9 cellular contexts compared by ENCODE assay signal in genomic region chr9:111622626-111623025, GRCh38. TPM values are rescaled to one million over a fixed set of nuclear protein-coding genes. Genes with fewer than 3 reads are reported as not detected.
DNase-seq lines count a peak whose midpoint lies in the region; ATAC-seq and TF ChIP-seq lines count a peak whose summit lies in the region.
"Had no signal": no experiment of that assay in that cellular context is flagged by ENCODE, and none has a peak within 500 bp of the region (broad histone marks: within the 10 kb centered on the region; RNA-seq: fewer than 3 reads in every experiment).

No MANE protein-coding gene starts in this region.

- no peaks in the 10 kb centered on the region for H4K20me1 ChIP-seq in PC-3 (ENCODE audit: low read length)

- ATAC-seq in PC-3 (peak; percentile 48; the same call in 1 of the 2 replicates), gastroesophageal sphincter (no peak)

- no peaks in the 10 kb centered on the region for H3F3A ChIP-seq in PC-3 (ENCODE audit: low read length, unreplicated experiment)

- no peak overlapping the region for H3K9ac ChIP-seq in PC-3 (ENCODE audit: low read length)

- H3K27me3 ChIP-seq in PC-3 (ENCODE audit: low read length) (no peaks in the 10 kb centered on the region), gastroesophageal sphincter (peaks cover 7% of the 10 kb centered on the region)

- TF ChIP-seq POLR2A in gastroesophageal sphincter (IDR thresholded peaks at IDR 0.05) = no peak

- H3K4me3 ChIP-seq in PC-3 (ENCODE audit: low read length) (no peak overlapping the region), fibroblast of the aortic adventitia (ENCODE audit: low read depth, low read length) (no peak overlapping the region), skeletal muscle cell (ENCODE audit: low read depth, low read length) (no peak overlapping the region), gastroesophageal sphincter (no peak overlapping the region)

- H3K79me2 ChIP-seq in PC-3 (ENCODE audit: low read length) = no peaks in the 10 kb centered on the region

- TF ChIP-seq CTCF in PC-3 (conservative IDR thresholded peaks at IDR 0.05; ENCODE audit: low read depth, low read length) (no peak), fibroblast of the aortic adventitia (IDR thresholded peaks at IDR 0.05; ENCODE audit: insufficient read depth, low read length) (no peak), gastroesophageal sphincter (IDR thresholded peaks at IDR 0.05) (no peak)

- H3K4me2 ChIP-seq in PC-3 (ENCODE audit: low read length) = no peak overlapping the region

- POLR2A ChIA-PET in PC-3 (lab: Charles Lee; ENCODE audit: unreplicated experiment) = no interaction called here

- intact Hi-C loops in PC-3 (cut with micrococcal nuclease) = loop anchor here (1.0 kb wide), 1 partner anchor 24 kb away; no protein-coding TSS in a partner anchor

- WGBS in gastroesophageal sphincter (ENCODE audit: low coverage in 1 of 2), 2 donors = 49 to 62% methylated on average over 3 of the region's 3 CpGs

- no peaks in the 10 kb centered on the region for H3K36me3 ChIP-seq in PC-3 (ENCODE audit: low read depth, low read length)
- H3K36me3 ChIP-seq in gastroesophageal sphincter = no peaks in the 10 kb centered on the region

- TF ChIP-seq EP300 in gastroesophageal sphincter (IDR thresholded peaks at IDR 0.05) = no peak

- DNase-seq in ELR (ENCODE audit: low read depth) (peak; percentile 81), PC-3 (peak; percentile 88), fibroblast of the aortic adventitia (ENCODE audit: low read depth) (peak; percentile 87), skeletal muscle cell (ENCODE audit: low read depth) (peak; percentile 68), foreskin melanocyte (no peak), dermis blood vessel endothelial cell (no peak), anterior cingulate cortex (lab: John Stamatoyannopoulos, UW) (no peak)
- DNase-seq: activated CD4-positive, CD25-positive, alpha-beta regulatory T cell treated with anti-CD3 and anti-CD28 coated beads, Interleukin-2, amount 50 U/mL, for 72 hours had no signal

- H3K4me1 ChIP-seq in PC-3 (ENCODE audit: insufficient read depth, low read length) = no peaks in the 10 kb centered on the region; the same call in 1 of the 2 replicates
- no peaks in the 10 kb centered on the region for H3K4me1 ChIP-seq in gastroesophageal sphincter

- CTCF ChIA-PET in PC-3 (lab: Charles Lee) = no interaction called here

- H3K9me2 ChIP-seq in PC-3 (replicated peaks; ENCODE audit: low read length) = no peaks in the 10 kb centered on the region

- H3K9me3 ChIP-seq in PC-3 (ENCODE audit: low read length) (no peaks in the 10 kb centered on the region), gastroesophageal sphincter (no peaks in the 10 kb centered on the region)

- H3K27ac ChIP-seq in PC-3 (ENCODE audit: low read length) (no peak overlapping the region), gastroesophageal sphincter (no peak overlapping the region)

- no peak overlapping the region for H2AFZ ChIP-seq in PC-3 (ENCODE audit: low read length)

- BruUV-seq in PC-3 (replicated peaks; lab: Mats Ljungman, UMichigan) = no TSS peak

RNA-seq across cellular contexts. Expression of gene DNAJC25, which starts 8.5 kb away (rescaled TPM):
- total RNA-seq in PC-3 (2014; rRNA removed) (5.1 and 5.9 TPM in 2 replicates), fibroblast of the aortic adventitia (ENCODE audit: low replicate concordance) (12.7 and 18.7 TPM in 2 replicates), dermis blood vessel endothelial cell (4.4 and 5.1 TPM in 2 replicates), gastroesophageal sphincter (1 to 10 TPM; 7.9 to 9.9 (median 9.2) TPM)

RNA-seq across cellular contexts. Expression of gene PTGR1, which starts 23.2 kb away (rescaled TPM):
- total RNA-seq in PC-3 (2014; rRNA removed) (42.5 and 43.1 TPM in 2 replicates), fibroblast of the aortic adventitia (ENCODE audit: low replicate concordance) (76.0 and 88.4 TPM in 2 replicates), dermis blood vessel endothelial cell (23.3 and 27.6 TPM in 2 replicates), gastroesophageal sphincter (10 to 100 TPM; 19.1 to 59.6 (median 43.7) TPM)

RNA-seq across cellular contexts. Expression of gene GNG10, which starts 38.8 kb away (rescaled TPM):
- total RNA-seq in PC-3 (2014; rRNA removed) (27.1 and 50.7 TPM in 2 replicates), fibroblast of the aortic adventitia (ENCODE audit: low replicate concordance) (43.6 and 144 TPM in 2 replicates), dermis blood vessel endothelial cell (72.0 and 106 TPM in 2 replicates), gastroesophageal sphincter (10 to 100 TPM; 41.4 to 96.4 (median 82.0) TPM)

Comparison
In these comparisons a context has a peak if more than half of its experiments do, and no peak if none do; other contexts are left out.
1. DNase-seq: peak in ELR (single experiment), PC-3 (single experiment), fibroblast of the aortic adventitia (single experiment) and skeletal muscle cell (single experiment); none in foreskin melanocyte (single experiment), dermis blood vessel endothelial cell (single experiment) and anterior cingulate cortex (0 of 58).